1 cellular context compared by ENCODE assay signal in genomic region chr4:170114183-170114582, GRCh38. TPM values are rescaled to one million over a fixed set of nuclear protein-coding genes. Genes with fewer than 3 reads are reported as not detected.
"Had no signal": no experiment of that assay in that cellular context is flagged by ENCODE, and none has a peak within 500 bp of the region (broad histone marks: within the 10 kb centered on the region; RNA-seq: fewer than 3 reads in every experiment).

No MANE protein-coding gene starts in this region.

RNA-seq across cellular contexts. Expression of gene AADAT, which starts 24.4 kb away (rescaled TPM):
- total RNA-seq: K562 had no signal
